15 cellular contexts compared by ENCODE assay signal in genomic region chrX:12958059-12958458, GRCh38. TPM values are rescaled to one million over a fixed set of nuclear protein-coding genes. Genes with fewer than 3 reads are reported as not detected.
DNase-seq lines count a peak whose midpoint lies in the region; ATAC-seq, FAIRE-seq and TF ChIP-seq lines count a peak whose summit lies in the region.
"Had no signal": no experiment of that assay in that cellular context is flagged by ENCODE, and none has a peak within 500 bp of the region (broad histone marks: within the 10 kb centered on the region; RNA-seq: fewer than 3 reads in every experiment).

No MANE protein-coding gene starts in this region.

- H2AFZ ChIP-seq in HepG2 (ENCODE audit: low read length): no peak overlapping the region

- no peak for FAIRE-seq in HepG2 (lab: Jason Lieb, UNC)

- no peak overlapping the region for H3K27ac ChIP-seq in HepG2 (ENCODE audit: extremely low read length, insufficient read depth, low read length)
- H3K27ac ChIP-seq in right lobe of liver: peak overlapping the region in 1 of 3 donors; percentile 62
- peak overlapping the region; percentile 23; the same call in 1 of the 2 replicates for H3K27ac ChIP-seq in Panc1 (ENCODE audit: low read length)
- peak overlapping the region; percentile 88 for H3K27ac ChIP-seq in effector memory CD4-positive, alpha-beta T cell (ENCODE audit: insufficient read depth, low read length, poor library complexity, severe bottlenecking)

- TF ChIP-seq CTCF in HepG2 (CRISPR knock-in tag; IDR thresholded peaks at IDR 0.05): no peak
- no peak for TF ChIP-seq CTCF in right lobe of liver (IDR thresholded peaks at IDR 0.05)
- TF ChIP-seq CTCF in Panc1 (IDR thresholded peaks at IDR 0.05): no peak

- WGBS in HepG2 (ENCODE audit: low lambda C conversion rate): 73% methylated on average over 4 of the region's 5 CpGs
- WGBS in right lobe of liver (ENCODE audit: insufficient coverage, low coverage, low lambda C conversion rate, missing lambda C conversion rate): 44% methylated on average over 5 of the region's 5 CpGs

- no peaks in the 10 kb centered on the region for H3K79me2 ChIP-seq in HepG2 (ENCODE audit: insufficient read depth, low read length)

- BruUV-seq in HepG2 (replicated peaks; lab: Mats Ljungman, UMichigan) (no TSS peak), Panc1 (replicated peaks; lab: Mats Ljungman, UMichigan) (no TSS peak)

- no peak for TF ChIP-seq RAD21 in HepG2 (CRISPR knock-in tag; IDR thresholded peaks at IDR 0.05)

- H3K36me3 ChIP-seq in HepG2 (replicated peaks in 1 of 2; ENCODE audit: control insufficient read depth in 1 of 2, insufficient read depth in 2 of 2, low read length in 2 of 2): no peaks in the 10 kb centered on the region
- H3K36me3 ChIP-seq in right lobe of liver: no peaks in the 10 kb centered on the region
- H3K36me3 ChIP-seq in Panc1 (ENCODE audit: control insufficient read depth, insufficient read depth, low read length): no peaks in the 10 kb centered on the region
- H3K36me3 ChIP-seq in effector memory CD4-positive, alpha-beta T cell (ENCODE audit: control insufficient read depth, insufficient read depth, low read length): no peaks in the 10 kb centered on the region

- no peak overlapping the region for H3K9ac ChIP-seq in HepG2 (ENCODE audit: insufficient read depth, low read depth, low read length)

- intact Hi-C loops in HepG2 (cut with micrococcal nuclease; ENCODE audit: unreplicated experiment): no loop called here
- intact Hi-C loops in right lobe of liver (cut with DNase I): loop anchor here in 1 of 2 donors (10.0 kb wide), 1 partner anchor 517 kb away; no protein-coding TSS in a partner anchor
- intact Hi-C loops in Panc1 (cut with micrococcal nuclease; ENCODE audit: unreplicated experiment): no loop called here

- TF ChIP-seq POLR2A in HepG2 (IDR thresholded peaks at IDR 0.05; ENCODE audit: insufficient read depth in 1 of 2, low read depth in 2 of 2, low read length in 2 of 2) (no peak), right lobe of liver (IDR thresholded peaks at IDR 0.05) (no peak)

- H3K27me3 ChIP-seq in HepG2 (ENCODE audit: control insufficient read depth in 1 of 2, insufficient read depth in 2 of 2, low read length in 2 of 2) (no peaks in the 10 kb centered on the region), right lobe of liver (no peaks in the 10 kb centered on the region), Panc1 (ENCODE audit: control insufficient read depth, insufficient read depth, low read length) (no peaks in the 10 kb centered on the region)
- no peaks in the 10 kb centered on the region for H3K27me3 ChIP-seq in effector memory CD4-positive, alpha-beta T cell (replicated peaks; ENCODE audit: control insufficient read depth, insufficient read depth, low read length, poor library complexity, severe bottlenecking)

- H4K20me1 ChIP-seq in HepG2 (ENCODE audit: insufficient read depth, low read length): no peaks in the 10 kb centered on the region

- no peak overlapping the region for H3K4me2 ChIP-seq in HepG2 (ENCODE audit: low read depth, low read length)

- H3K4me3 ChIP-seq in HepG2 (replicated peaks in 1 of 3; ENCODE audit: insufficient read depth in 1 of 3, low read depth in 2 of 3, low read length in 3 of 3) (no peak overlapping the region), right lobe of liver (no peak overlapping the region), Panc1 (ENCODE audit: low read depth in 2 of 2, low read length in 2 of 2) (no peak overlapping the region)
- no peak overlapping the region for H3K4me3 ChIP-seq in effector memory CD4-positive, alpha-beta T cell (ENCODE audit: insufficient read depth, low read depth, low read length, poor library complexity, severe bottlenecking)

- H3K4me1 ChIP-seq in HepG2 (ENCODE audit: insufficient read depth, low read length) (peaks cover 15% of the 10 kb centered on the region), right lobe of liver (peaks cover 0 to 14% (median 0%) of the 10 kb centered on the region in 4 donors), Panc1 (ENCODE audit: control insufficient read depth, insufficient read depth, low read length) (peaks cover 6% of the 10 kb centered on the region; the same call in 1 of the 2 replicates)
- peaks cover 62% of the 10 kb centered on the region for H3K4me1 ChIP-seq in effector memory CD4-positive, alpha-beta T cell (ENCODE audit: control insufficient read depth, insufficient read depth, low read length, poor library complexity, severe bottlenecking)

- in situ Hi-C loops in HepG2 (cut with HindIII; ENCODE audit: extremely low pct_ligation_motif_present, low pct_unique_long_range_greater_than_20kb): loop anchor here (10.0 kb wide), 1 partner anchor 537 kb away; no protein-coding TSS in a partner anchor
- in situ Hi-C loops in Panc1 (cut with HindIII; ENCODE audit: low pct_unique_long_range_greater_than_20kb, low sequenced_read_pairs): no loop called here

- DNase-seq in HepG2 (ENCODE audit: low spot score): no peak
- no peak for DNase-seq in right lobe of liver
- DNase-seq in Panc1 (ENCODE audit: low read depth, low spot score): no peak
- DNase-seq in effector memory CD4-positive, alpha-beta T cell: no peak
- DNase-seq in NCI-H1436 treated with DMSO at 0.1 percent for 48 hours (lab: John Stamatoyannopoulos, UW): no peak
- no peak for DNase-seq in germinal center (ENCODE audit: low spot score)
- DNase-seq in iPS-NIHi11 (ENCODE audit: low spot score): no peak
- DNase-seq: amniotic stem cell, NCI-H1048, NCI-H510A, nucleus accumbens, Right ventricle myocardium superior had no signal

- ATAC-seq in HepG2: no peak
- no peak for ATAC-seq in right lobe of liver
- no peak for ATAC-seq in Panc1
- ATAC-seq in HG02973 (IDR thresholded peaks at IDR 0.05; ENCODE audit: unreplicated experiment): no peak
- ATAC-seq: left lobe of liver had no signal

- CTCF ChIA-PET in HepG2 (lab: Yijun Ruan, JAX; ENCODE audit: low intra/inter-chr PET ratio, low total read pairs): no interaction called here
- CTCF ChIA-PET in Panc1 (lab: Charles Lee): no interaction called here

- POLR2A ChIA-PET in HepG2 (lab: Yijun Ruan, JAX): no interaction called here
- POLR2A ChIA-PET in Panc1 (lab: Charles Lee): no interaction called here

- H3K9me3 ChIP-seq in HepG2 (ENCODE audit: low read length) (no peaks in the 10 kb centered on the region), right lobe of liver (no peaks in the 10 kb centered on the region), Panc1 (ENCODE audit: control insufficient read depth, insufficient read depth, low read depth, low read length) (no peaks in the 10 kb centered on the region)
- H3K9me3 ChIP-seq in effector memory CD4-positive, alpha-beta T cell (ENCODE audit: control insufficient read depth, low read length): no peaks in the 10 kb centered on the region

- TF ChIP-seq EP300 in HepG2 (IDR thresholded peaks at IDR 0.05; ENCODE audit: low read depth in 2 of 2, low read length in 2 of 2) (no peak), HepG2 (CRISPR knock-in tag; IDR thresholded peaks at IDR 0.05; ENCODE audit: borderline replicate concordance) (no peak)

RNA-seq across cellular contexts. Expression of gene TMSB4X, which starts 16.9 kb away (rescaled TPM):
- total RNA-seq in HepG2 (2016; rRNA removed; fragmentation: Illumina TruSeq; extraction: Trizol) (10.5 and 15.9 TPM in 2 replicates), right lobe of liver (1,000 to 10,000 TPM in 1 of 6 experiments, 100 to 1,000 TPM in 5; 348 to 1,121 (median 708) TPM), Panc1 (2021; ENCODE audit: unreplicated experiment) (2,928 TPM)
- 6.0 and 6.1 TPM in 2 replicates for total RNA-seq in HepG2 (2016; cell fraction: cytosol; rRNA removed; fragmentation: Illumina TruSeq; extraction: Trizol; ENCODE audit: low read depth)
- total RNA-seq in HepG2 (2016; cell fraction: insoluble cytoplasmic fraction; rRNA removed; fragmentation: Illumina TruSeq; extraction: Trizol): 13.6 and 19.1 TPM in 2 replicates
- total RNA-seq in HepG2 (2016; cell fraction: membrane; rRNA removed; fragmentation: Illumina TruSeq; extraction: Trizol): 8.9 and 9.5 TPM in 2 replicates
- 4.1 and 5.6 TPM in 2 replicates for total RNA-seq in HepG2 (2016; cell fraction: nucleus; rRNA removed; fragmentation: Illumina TruSeq; extraction: Trizol)
- polyA plus RNA-seq in HepG2 (2011; rRNA removed): 29.6 and 50.7 TPM in 2 replicates
- polyA plus RNA-seq in HepG2 (2011; cell fraction: cytosol; rRNA removed): 16.3 and 38.0 TPM in 2 replicates
- polyA plus RNA-seq in HepG2 (2011; cell fraction: nucleus; rRNA removed): 3.7 and 8.2 TPM in 2 replicates
- polyA plus RNA-seq in HepG2 (2012): 14.4 and 69.9 TPM in 2 replicates
- 5.4 and 6.7 TPM in 2 replicates for polyA plus RNA-seq in HepG2 (2016; cell fraction: cytosol; fragmentation: Illumina TruSeq; extraction: Trizol; ENCODE audit: low read depth)
- polyA plus RNA-seq in HepG2 (2016; cell fraction: insoluble cytoplasmic fraction; fragmentation: Illumina TruSeq; extraction: Trizol; ENCODE audit: low read depth): 17.5 and 21.0 TPM in 2 replicates
- 6.6 and 8.1 TPM in 2 replicates for polyA plus RNA-seq in HepG2 (2016; cell fraction: membrane; fragmentation: Illumina TruSeq; extraction: Trizol; ENCODE audit: low read depth)
- polyA plus RNA-seq in HepG2 (2016; cell fraction: nucleus; fragmentation: Illumina TruSeq; extraction: Trizol; ENCODE audit: insufficient read depth, low read depth): 7.5 and 7.7 TPM in 2 replicates
- 10.0 and 228 TPM in 2 replicates for polyA minus RNA-seq in HepG2 (2011; rRNA and poly(A)+ RNA removed; ENCODE audit: low replicate concordance)
- polyA minus RNA-seq in HepG2 (2011; cell fraction: cytosol; rRNA and poly(A)+ RNA removed): 14.2 and 18.9 TPM in 2 replicates
- 7.5 and 12.3 TPM in 2 replicates for polyA minus RNA-seq in HepG2 (2011; cell fraction: nucleus; rRNA and poly(A)+ RNA removed)
- polyA plus RNA-seq in Panc1 (2012; ENCODE audit: insufficient read length): 5,442 TPM

RNA-seq across cellular contexts. Expression of gene TLR8, which starts 51.6 kb away (rescaled TPM):
- total RNA-seq in HepG2 (2016; rRNA removed; fragmentation: Illumina TruSeq; extraction: Trizol): not detected in 2 replicates
- not detected in 2 replicates for total RNA-seq in HepG2 (2016; cell fraction: cytosol; rRNA removed; fragmentation: Illumina TruSeq; extraction: Trizol; ENCODE audit: low read depth)
- total RNA-seq in HepG2 (2016; cell fraction: insoluble cytoplasmic fraction; rRNA removed; fragmentation: Illumina TruSeq; extraction: Trizol): not detected in 2 replicates
- not detected in 2 replicates for total RNA-seq in HepG2 (2016; cell fraction: membrane; rRNA removed; fragmentation: Illumina TruSeq; extraction: Trizol)
- total RNA-seq in HepG2 (2016; cell fraction: nucleus; rRNA removed; fragmentation: Illumina TruSeq; extraction: Trizol): not detected in 2 replicates
- polyA plus RNA-seq in HepG2 (2011; rRNA removed): not detected in 2 replicates
- not detected in 2 replicates for polyA plus RNA-seq in HepG2 (2011; cell fraction: cytosol; rRNA removed)
- not detected in 2 replicates for polyA plus RNA-seq in HepG2 (2011; cell fraction: nucleus; rRNA removed)
- polyA plus RNA-seq in HepG2 (2012): not detected in 2 replicates
- not detected in 2 replicates for polyA plus RNA-seq in HepG2 (2016; cell fraction: cytosol; fragmentation: Illumina TruSeq; extraction: Trizol; ENCODE audit: low read depth)
- not detected in 2 replicates for polyA plus RNA-seq in HepG2 (2016; cell fraction: insoluble cytoplasmic fraction; fragmentation: Illumina TruSeq; extraction: Trizol; ENCODE audit: low read depth)
- not detected in 2 replicates for polyA plus RNA-seq in HepG2 (2016; cell fraction: membrane; fragmentation: Illumina TruSeq; extraction: Trizol; ENCODE audit: low read depth)
- not detected in 2 replicates for polyA plus RNA-seq in HepG2 (2016; cell fraction: nucleus; fragmentation: Illumina TruSeq; extraction: Trizol; ENCODE audit: insufficient read depth, low read depth)
- not detected in 2 replicates for polyA minus RNA-seq in HepG2 (2011; rRNA and poly(A)+ RNA removed; ENCODE audit: low replicate concordance)
- polyA minus RNA-seq in HepG2 (2011; cell fraction: cytosol; rRNA and poly(A)+ RNA removed): not detected in 2 replicates
- polyA minus RNA-seq in HepG2 (2011; cell fraction: nucleus; rRNA and poly(A)+ RNA removed): not detected in 2 replicates
- 1 to 10 TPM in 4 of 6 experiments, under 1 TPM in 2; 0.37 to 2.2 (median 1.4) TPM for total RNA-seq in right lobe of liver
- total RNA-seq in Panc1 (2021; ENCODE audit: unreplicated experiment): not detected
- polyA plus RNA-seq in Panc1 (2012; ENCODE audit: insufficient read length): not detected
- total RNA-seq: G401 had no signal

Comparison
In these comparisons a context has a peak if more than half of its experiments do, and no peak if none do; other contexts are left out.
1. RNA of gene TMSB4X, which starts 16.9 kb away (total RNA-seq): 2,928 TPM in Panc1 (single experiment) and 348 to 1,121 TPM in right lobe of liver; 4.1 to 19.1 TPM in HepG2; every median in the first group is over 10 times any median in the second.